In genomic region chr4:55612341-55612740, GRCh38 we compare ENCODE assay signal across 1 cellular context.
TF ChIP-seq lines count a peak whose summit lies in the region.

No MANE protein-coding gene starts in this region.

TF ChIP-seq in endothelial cell of umbilical vein, 7 proteins besides CTCF, POLR2A, EP300 and RAD21:
- no peak for TF ChIP-seq EZH2 (IDR thresholded peaks at IDR 0.05; ENCODE audit: borderline replicate concordance, low read depth, low read length, severe bottlenecking)
- peak; percentile 55 for TF ChIP-seq JUN (IDR thresholded peaks at IDR 0.05; ENCODE audit: borderline replicate concordance, insufficient read depth, insufficient read length, low read depth)
TF ChIP-seq in endothelial cell of umbilical vein: peak in this region for 1.
